Comparison of ENCODE assay signal across 15 cellular contexts in genomic region chr7:128020161-128020560, GRCh38. TPM values are rescaled to one million over a fixed set of nuclear protein-coding genes. Genes with fewer than 3 reads are reported as not detected.
DNase-seq lines count a peak whose midpoint lies in the region; ATAC-seq and TF ChIP-seq lines count a peak whose summit lies in the region.
"Had no signal": no experiment of that assay in that cellular context is flagged by ENCODE, and none has a peak within 500 bp of the region (broad histone marks: within the 10 kb centered on the region; RNA-seq: fewer than 3 reads in every experiment).

No MANE protein-coding gene starts in this region.

- H3K36me3 Mint-ChIP-seq in activated naive CD8-positive, alpha-beta T cell treated with anti-CD3 and anti-CD28 coated beads, Interleukin-2, amount 50 U/mL, for 24 hours (ENCODE audit: low read depth) = peaks cover 23% of the 10 kb centered on the region
- peaks cover 12% of the 10 kb centered on the region for H3K36me3 Mint-ChIP-seq in neural crest cell (ENCODE audit: low read depth)

- no peak overlapping the region for H3K27ac ChIP-seq in body of pancreas
- H3K27ac ChIP-seq: esophagus muscularis mucosa, spleen, suprapubic skin had no signal

- TF ChIP-seq POLR2A in body of pancreas (IDR thresholded peaks at IDR 0.05) = no peak

- no peak overlapping the region for H3K4me3 ChIP-seq in Jurkat, Clone E6-1 (ENCODE audit: low read length)
- H3K4me3 ChIP-seq in body of pancreas = no peak overlapping the region
- H3K4me3 ChIP-seq: esophagus muscularis mucosa, spleen, suprapubic skin had no signal

- H3K27me3 ChIP-seq in body of pancreas = no peaks in the 10 kb centered on the region
- H3K27me3 ChIP-seq: esophagus muscularis mucosa, spleen, suprapubic skin had no signal

- H3K4me1 ChIP-seq in body of pancreas = peaks cover 29% of the 10 kb centered on the region

- intact Hi-C loops in body of pancreas (cut with DNase I) = no loop called here

- peaks cover 0 to 3% of the 10 kb centered on the region in 2 donors for H3K36me3 ChIP-seq in body of pancreas (replicated peaks in 1 of 2; ENCODE audit: insufficient read depth in 1 of 2, low read depth in 2 of 2)
- H3K36me3 ChIP-seq: suprapubic skin had no signal

- 93 to 95% methylated on average over 6 of the region's 6 CpGs for WGBS in body of pancreas, 2 donors

- DNase-seq in NCI-H1694 treated with DMSO at 0.1 percent for 48 hours (lab: John Stamatoyannopoulos, UW) (peak; percentile 27), NCI-H1694 (lab: John Stamatoyannopoulos, UW) (no peak), neural crest cell (ENCODE audit: low read depth, low spot score) (no peak), body of pancreas (no peak), AML-193 (lab: John Stamatoyannopoulos, UW) (no peak)
- peak; percentile 30 for DNase-seq in Jurkat, Clone E6-1 (ENCODE audit: low read depth, low spot score)
- DNase-seq in activated naive CD8-positive, alpha-beta T cell treated with anti-CD3 and anti-CD28 coated beads, Interleukin-2, amount 50 U/mL, for 24 hours = peak; percentile 45
- DNase-seq: activated effector memory CD4-positive, alpha-beta T cell treated with anti-CD3 and anti-CD28 coated beads, Interleukin-2, amount 50 U/mL, for 16 hours; NCI-H1048; spleen; SW 1271 had no signal

- H3K4me1 Mint-ChIP-seq in activated naive CD8-positive, alpha-beta T cell treated with anti-CD3 and anti-CD28 coated beads, Interleukin-2, amount 50 U/mL, for 24 hours = no peaks in the 10 kb centered on the region
- H3K4me1 Mint-ChIP-seq in neural crest cell = peaks cover 49% of the 10 kb centered on the region

- no peak overlapping the region for H3K27ac Mint-ChIP-seq in activated naive CD8-positive, alpha-beta T cell treated with anti-CD3 and anti-CD28 coated beads, Interleukin-2, amount 50 U/mL, for 24 hours
- H3K27ac Mint-ChIP-seq in neural crest cell (ENCODE audit: unreplicated experiment) = no peak overlapping the region

- TF ChIP-seq CTCF in neural crest cell (conservative IDR thresholded peaks at IDR 0.05) (peak; percentile 47), body of pancreas (IDR thresholded peaks at IDR 0.05) (peak in 3 of 7 experiments; percentile 7 to 17 (median 17))

- no peak overlapping the region for H3K4me3 Mint-ChIP-seq in activated naive CD8-positive, alpha-beta T cell treated with anti-CD3 and anti-CD28 coated beads, Interleukin-2, amount 50 U/mL, for 24 hours
- no peak overlapping the region for H3K4me3 Mint-ChIP-seq in neural crest cell
- H3K4me3 Mint-ChIP-seq: memory B cell had no signal

- no peaks in the 10 kb centered on the region for H3K9me3 Mint-ChIP-seq in activated naive CD8-positive, alpha-beta T cell treated with anti-CD3 and anti-CD28 coated beads, Interleukin-2, amount 50 U/mL, for 24 hours
- H3K9me3 Mint-ChIP-seq in neural crest cell = no peaks in the 10 kb centered on the region
- H3K9me3 Mint-ChIP-seq: memory B cell had no signal

- ATAC-seq in activated naive CD8-positive, alpha-beta T cell treated with anti-CD3 and anti-CD28 coated beads, Interleukin-2, amount 50 U/mL, for 24 hours = no peak
- no peak for ATAC-seq in body of pancreas
- no peak for ATAC-seq in HG03342 (IDR thresholded peaks at IDR 0.05; ENCODE audit: unreplicated experiment)

- H3K9me3 ChIP-seq in body of pancreas = no peaks in the 10 kb centered on the region
- H3K9me3 ChIP-seq: esophagus muscularis mucosa, spleen, suprapubic skin had no signal

- no peaks in the 10 kb centered on the region for H3K27me3 Mint-ChIP-seq in activated naive CD8-positive, alpha-beta T cell treated with anti-CD3 and anti-CD28 coated beads, Interleukin-2, amount 50 U/mL, for 24 hours
- H3K27me3 Mint-ChIP-seq in neural crest cell (ENCODE audit: low read depth) = no peaks in the 10 kb centered on the region
- H3K27me3 Mint-ChIP-seq: memory B cell had no signal

RNA-seq across cellular contexts. Expression of gene LRRC4, which starts 11.1 kb away (rescaled TPM):
- polyA plus RNA-seq in Jurkat, Clone E6-1 (2012; ENCODE audit: insufficient read depth, insufficient read length) = not detected
- total RNA-seq in neural crest cell (67.5 and 67.6 TPM in 2 replicates), body of pancreas (under 1 TPM; under 0.01 to 0.33 TPM)

Comparison
In these comparisons a context has a peak if more than half of its experiments do, and no peak if none do; other contexts are left out.
1. DNase-seq: peak in NCI-H1694 treated with DMSO at 0.1 percent for 48 hours (single experiment), Jurkat, Clone E6-1 (single experiment) and activated naive CD8-positive, alpha-beta T cell treated with anti-CD3 and anti-CD28 coated beads, Interleukin-2, amount 50 U/mL, for 24 hours (single experiment); none in NCI-H1694 (single experiment), neural crest cell (single experiment), body of pancreas (0 of 4) and AML-193 (0 of 2).
2. RNA of gene LRRC4, which starts 11.1 kb away (total RNA-seq): 67.5 to 67.6 TPM in neural crest cell; under 0.01 to 0.33 TPM in body of pancreas; every median in the first group is over 10 times any median in the second.